14 cellular contexts compared by ENCODE assay signal in genomic region chr20:53797085-53797484, GRCh38.
DNase-seq lines count a peak whose midpoint lies in the region; ATAC-seq and TF ChIP-seq lines count a peak whose summit lies in the region.
"Had no signal": no experiment of that assay in that cellular context is flagged by ENCODE, and none has a peak within 500 bp of the region (broad histone marks: within the 10 kb centered on the region; RNA-seq: fewer than 3 reads in every experiment).

No MANE protein-coding gene starts in this region.

- POLR2A ChIA-PET in Panc1 (lab: Charles Lee): no interaction called here

- intact Hi-C loops in Panc1 (cut with micrococcal nuclease; ENCODE audit: unreplicated experiment) (no loop called here), transverse colon (cut with DNase I; ENCODE audit: low total_unique reads) (no loop called here)

- TF ChIP-seq EP300 in transverse colon (IDR thresholded peaks at IDR 0.05; ENCODE audit: low read depth): no peak

- in situ Hi-C loops in Panc1 (cut with HindIII; ENCODE audit: low pct_unique_long_range_greater_than_20kb, low sequenced_read_pairs): no loop called here
- in situ Hi-C loops in transverse colon (cut with MboI; ENCODE audit: low pct_ligation_motif_present in 1 of 4, low pct_unique_long_range_greater_than_20kb in 1 of 4, low sequenced_read_pairs in 3 of 4): no loop called here

- 17 to 72% methylated on average over 1 to 4 of the region's 4 CpGs for WGBS in transverse colon (ENCODE audit: low coverage in 1 of 2), 2 donors

- H3K27ac ChIP-seq in Panc1 (ENCODE audit: low read length): peak overlapping the region; percentile 100
- H3K27ac ChIP-seq in transverse colon: no peak overlapping the region
- H3K27ac ChIP-seq: HL-60 had no signal

- no peak for TF ChIP-seq POLR2A in transverse colon (IDR thresholded peaks at IDR 0.05)

- H3K4me1 ChIP-seq in Panc1 (ENCODE audit: control insufficient read depth, insufficient read depth, low read length) (peaks cover 36% of the 10 kb centered on the region), transverse colon (peaks cover 4 to 38% (median 22%) of the 10 kb centered on the region in 4 donors)

- CTCF ChIA-PET in Panc1 (lab: Charles Lee): no interaction called here

- no peaks in the 10 kb centered on the region for H3K36me3 ChIP-seq in Panc1 (ENCODE audit: control insufficient read depth, insufficient read depth, low read length)
- no peaks in the 10 kb centered on the region for H3K36me3 ChIP-seq in transverse colon

- no peak for ATAC-seq in Panc1
- ATAC-seq: HCT116 had no signal

- no TSS peak for BruUV-seq in Panc1 (replicated peaks; lab: Mats Ljungman, UMichigan)

- TF ChIP-seq CTCF in Panc1 (IDR thresholded peaks at IDR 0.05) (no peak), fibroblast of villous mesenchyme (IDR thresholded peaks at IDR 0.05; ENCODE audit: insufficient read depth, low read depth, low read length) (no peak), transverse colon (IDR thresholded peaks at IDR 0.05) (no peak)

- H3K9me3 ChIP-seq in Panc1 (ENCODE audit: control insufficient read depth, insufficient read depth, low read depth, low read length) (no peaks in the 10 kb centered on the region), transverse colon (no peaks in the 10 kb centered on the region)

- H3K4me3 ChIP-seq in Panc1 (ENCODE audit: low read depth in 2 of 2, low read length in 2 of 2) (no peak overlapping the region), fibroblast of villous mesenchyme (ENCODE audit: low read depth, low read length) (no peak overlapping the region), transverse colon (no peak overlapping the region)

- peak; percentile 10 for DNase-seq in activated CD8-positive, alpha-beta memory T cell treated with anti-CD3 and anti-CD28 coated beads, Interleukin-2, amount 50 U/mL, for 48 hours
- no peak for DNase-seq in activated CD8-positive, alpha-beta memory T cell treated with anti-CD3 and anti-CD28 coated beads, Interleukin-2, amount 50 U/mL, for 4 hours
- DNase-seq in Panc1 (ENCODE audit: low read depth, low spot score) (no peak), fibroblast of villous mesenchyme (ENCODE audit: low read depth) (peak; percentile 44), NCI-H187 treated with DMSO at 0.1 percent for 48 hours (lab: John Stamatoyannopoulos, UW) (no peak), GF-D8 (lab: John Stamatoyannopoulos, UW) (no peak), transverse colon (no peak)
- DNase-seq: ACHN; C1 segment of cervical spinal cord; CD4-positive, alpha-beta T cell; DMS79; EL had no signal

- no peaks in the 10 kb centered on the region for H3K27me3 ChIP-seq in Panc1 (ENCODE audit: control insufficient read depth, insufficient read depth, low read length)
- H3K27me3 ChIP-seq in transverse colon: no peaks in the 10 kb centered on the region

Comparison
In these comparisons a context has a peak if more than half of its experiments do, and no peak if none do; other contexts are left out.
1. DNase-seq: peak in activated CD8-positive, alpha-beta memory T cell treated with anti-CD3 and anti-CD28 coated beads, Interleukin-2, amount 50 U/mL, for 48 hours (single experiment) and fibroblast of villous mesenchyme (single experiment); none in activated CD8-positive, alpha-beta memory T cell treated with anti-CD3 and anti-CD28 coated beads, Interleukin-2, amount 50 U/mL, for 4 hours (single experiment), Panc1 (single experiment), NCI-H187 treated with DMSO at 0.1 percent for 48 hours (single experiment), GF-D8 (single experiment) and transverse colon (single experiment).